In genomic region chrX:118726887-118727685, GRCh38 we compare ENCODE assay signal across 2 cellular contexts.
TF ChIP-seq lines count a peak whose summit lies in the region.

Gene IL13RA1, plus strand, starts transcription at chrX:118727606. Its CDS starts 33 bp downstream, at chrX:118727639.

TF ChIP-seq in HEK293, 187 proteins besides CTCF, POLR2A, EP300 and RAD21 (continued from another document and continues in another):
- no peak for TF ChIP-seq PRDM10 (tag by site-specific recombination; IDR thresholded peaks at IDR 0.05)
- TF ChIP-seq ZNF2 (tag by site-specific recombination; IDR thresholded peaks at IDR 0.05): no peak
- no peak for TF ChIP-seq ZXDB (tag by site-specific recombination; IDR thresholded peaks at IDR 0.05)
- no peak for TF ChIP-seq ZNF623 (tag by site-specific recombination; IDR thresholded peaks at IDR 0.05)
- no peak for TF ChIP-seq HOXC10 (CRISPR knock-in tag; IDR thresholded peaks at IDR 0.05)
- no peak for TF ChIP-seq ZNF664 (tag by site-specific recombination; IDR thresholded peaks at IDR 0.05)
- TF ChIP-seq ZNF335 (tag by site-specific recombination; conservative IDR thresholded peaks at IDR 0.05): no peak; the same call in none of the 2 replicates
- TF ChIP-seq PRDM2 (tag by site-specific recombination; IDR thresholded peaks at IDR 0.05; ENCODE audit: borderline replicate concordance): no peak
- TF ChIP-seq ZNF404 (tag by site-specific recombination; IDR thresholded peaks at IDR 0.05): no peak
- no peak for TF ChIP-seq ZNF555 (tag by site-specific recombination; conservative IDR thresholded peaks at IDR 0.05)
- no peak for TF ChIP-seq ZNF140 (tag by site-specific recombination; IDR thresholded peaks at IDR 0.05)
- TF ChIP-seq ZNF514 (tag by site-specific recombination; IDR thresholded peaks at IDR 0.05): no peak
- peak; percentile 44; the same call in 1 of the 2 replicates for TF ChIP-seq SP2 (tag by site-specific recombination; IDR thresholded peaks at IDR 0.05)
- TF ChIP-seq ZNF777 (tag by site-specific recombination; IDR thresholded peaks at IDR 0.05; ENCODE audit: borderline replicate concordance): no peak
- TF ChIP-seq KLF7 (tag by site-specific recombination; IDR thresholded peaks at IDR 0.05; ENCODE audit: borderline replicate concordance): no peak

TF ChIP-seq in HepG2, 621 proteins besides CTCF, POLR2A, EP300 and RAD21 (continued from another document and continues in another):
- TF ChIP-seq ZNF558 (CRISPR knock-in tag; IDR thresholded peaks at IDR 0.05; ENCODE audit: borderline replicate concordance): no peak
- peak; percentile 46; the same call in 1 of the 2 replicates for TF ChIP-seq FOXJ3 (CRISPR knock-in tag; IDR thresholded peaks at IDR 0.05; ENCODE audit: borderline replicate concordance)
- TF ChIP-seq ZNF747 (CRISPR knock-in tag; IDR thresholded peaks at IDR 0.05; ENCODE audit: borderline replicate concordance): no peak
- TF ChIP-seq EHMT2 (IDR thresholded peaks at IDR 0.05; ENCODE audit: borderline replicate concordance, low read depth, low read length): no peak
- peak in 1 of 2 experiments; percentile 19; a peak in 1 of 4 replicates for TF ChIP-seq KLF16 (CRISPR knock-in tag; IDR thresholded peaks at IDR 0.05)
- no peak for TF ChIP-seq ZSCAN25 (CRISPR knock-in tag; IDR thresholded peaks at IDR 0.05)
- TF ChIP-seq ETS1 (CRISPR knock-in tag; IDR thresholded peaks at IDR 0.05): no peak
- no peak for TF ChIP-seq SRSF1 (optimal IDR thresholded peaks at IDR 0.05; ENCODE audit: low read depth, low read length)
- no peak for TF ChIP-seq ZNF333 (CRISPR knock-in tag; IDR thresholded peaks at IDR 0.05; ENCODE audit: borderline replicate concordance)
- peak; percentile 71; the same call in 1 of the 2 replicates for TF ChIP-seq HMG20A (CRISPR knock-in tag; IDR thresholded peaks at IDR 0.05; ENCODE audit: borderline replicate concordance)
- 0 out of 2 replicates have a peak, but pooled peaks have one; percentile 17 for TF ChIP-seq POGK (CRISPR knock-in tag; conservative IDR thresholded peaks at IDR 0.05)
- TF ChIP-seq NFRKB (IDR thresholded peaks at IDR 0.05): no peak
- TF ChIP-seq TMF1 (CRISPR knock-in tag; IDR thresholded peaks at IDR 0.05; ENCODE audit: low read depth): 0 out of 2 replicates have a peak, but pooled peaks have one; percentile 49
- no peak for TF ChIP-seq KDM3A (CRISPR knock-in tag; IDR thresholded peaks at IDR 0.05; ENCODE audit: low read depth)
- TF ChIP-seq MXD3 (CRISPR knock-in tag; IDR thresholded peaks at IDR 0.05): 0 out of 2 replicates have a peak, but pooled peaks have one; percentile 39
- no peak for TF ChIP-seq NRL (CRISPR knock-in tag; IDR thresholded peaks at IDR 0.05; ENCODE audit: borderline replicate concordance)
- TF ChIP-seq ZNF180 (CRISPR knock-in tag; IDR thresholded peaks at IDR 0.05; ENCODE audit: borderline replicate concordance, low read depth): no peak
- peak; percentile 49; the same call in 1 of the 2 replicates for TF ChIP-seq MAZ (IDR thresholded peaks at IDR 0.05; ENCODE audit: borderline replicate concordance, low read depth, low read length)
- 0 out of 2 replicates have a peak, but pooled peaks have one; percentile 15 for TF ChIP-seq MAZ (CRISPR knock-in tag; IDR thresholded peaks at IDR 0.05; ENCODE audit: low read depth)
- no peak for TF ChIP-seq NPAS2 (CRISPR knock-in tag; IDR thresholded peaks at IDR 0.05; ENCODE audit: borderline replicate concordance)
- peak; percentile 89 for TF ChIP-seq PAXIP1 (CRISPR knock-in tag; conservative IDR thresholded peaks at IDR 0.05)
- no peak for TF ChIP-seq CEBPZ (IDR thresholded peaks at IDR 0.05; ENCODE audit: low read length)
- peak; percentile 89 for TF ChIP-seq NCOA2 (CRISPR knock-in tag; IDR thresholded peaks at IDR 0.05)
- no peak for TF ChIP-seq HNRNPH1 (optimal IDR thresholded peaks at IDR 0.05; ENCODE audit: low read depth, low read length)
- TF ChIP-seq ZNF143 (CRISPR knock-in tag; IDR thresholded peaks at IDR 0.05): no peak
- no peak for TF ChIP-seq IKZF1 (IDR thresholded peaks at IDR 0.05)
- TF ChIP-seq MXD1 (CRISPR knock-in tag; IDR thresholded peaks at IDR 0.05): no peak
- 0 out of 2 replicates have a peak, but pooled peaks have one; percentile 9 for TF ChIP-seq PHF20 (CRISPR knock-in tag; IDR thresholded peaks at IDR 0.05)
- no peak for TF ChIP-seq CREB1 (IDR thresholded peaks at IDR 0.05)
- TF ChIP-seq CREB1 (CRISPR knock-in tag; IDR thresholded peaks at IDR 0.05): peak; percentile 53; the same call in 1 of the 2 replicates
- TF ChIP-seq NFKBIZ (CRISPR knock-in tag; IDR thresholded peaks at IDR 0.05): no peak
- no peak for TF ChIP-seq ZNF790 (CRISPR knock-in tag; IDR thresholded peaks at IDR 0.05; ENCODE audit: borderline replicate concordance)
- TF ChIP-seq MTA1 (CRISPR knock-in tag; IDR thresholded peaks at IDR 0.05; ENCODE audit: borderline replicate concordance): peak; percentile 49; the same call in 1 of the 2 replicates
- 0 out of 2 replicates have a peak, but pooled peaks have one; percentile 12 for TF ChIP-seq ZNF121 (CRISPR knock-in tag; IDR thresholded peaks at IDR 0.05)
- TF ChIP-seq HNRNPLL (IDR thresholded peaks at IDR 0.05; ENCODE audit: low read depth, low read length, poor library complexity, severe bottlenecking): peak; percentile 67
- TF ChIP-seq ELF4 (CRISPR knock-in tag; IDR thresholded peaks at IDR 0.05; ENCODE audit: borderline replicate concordance): no peak
- TF ChIP-seq NFIB (CRISPR knock-in tag; IDR thresholded peaks at IDR 0.05; ENCODE audit: borderline replicate concordance): no peak
- TF ChIP-seq TFE3 (CRISPR knock-in tag; IDR thresholded peaks at IDR 0.05): no peak
- TF ChIP-seq TEAD3 (CRISPR knock-in tag; optimal IDR thresholded peaks at IDR 0.05; ENCODE audit: borderline replicate concordance): peak; percentile 78
- no peak for TF ChIP-seq ERF (CRISPR knock-in tag; IDR thresholded peaks at IDR 0.05)
- no peak for TF ChIP-seq ZNF350 (CRISPR knock-in tag; IDR thresholded peaks at IDR 0.05; ENCODE audit: borderline replicate concordance, low read depth)
